In genomic region chr7:5692112-5692844, GRCh38 we compare ENCODE assay signal across 9 cellular contexts.
DNase-seq lines count a peak whose midpoint lies in the region; TF ChIP-seq lines count a peak whose summit lies in the region.
"Had no signal": no experiment of that assay in that cellular context is flagged by ENCODE, and none has a peak within 500 bp of the region (broad histone marks: within the 10 kb centered on the region; RNA-seq: fewer than 3 reads in every experiment).

No MANE protein-coding gene starts in this region.

- 6 to 13% methylated on average over 14 of the region's 14 CpGs for WGBS in lower leg skin, 2 donors
- WGBS in testis, 2 donors, result 17 to 29% methylated on average over 14 of the region's 14 CpGs

- no peaks in the 10 kb centered on the region for H3K9me3 ChIP-seq in testis

- intact Hi-C loops in lower leg skin (cut with DNase I; ENCODE audit: low total_unique reads) (no loop called here), testis (cut with DNase I; ENCODE audit: low total_unique reads) (no loop called here)

- H3K27me3 ChIP-seq in testis, result no peaks in the 10 kb centered on the region

- H3K4me1 ChIP-seq in testis, result peaks cover 71% of the 10 kb centered on the region

- H3K4me3 ChIP-seq in lower leg skin (ENCODE audit: low read depth, poor library complexity, severe bottlenecking) (no peak overlapping the region), testis (no peak overlapping the region)
- H3K4me3 ChIP-seq: K562 had no signal

- in situ Hi-C loops in Caki2 (cut with HindIII; ENCODE audit: low pct_unique_long_range_greater_than_20kb, low sequenced_read_pairs), result no loop called here

- DNase-seq in Caki2 (ENCODE audit: low read depth) (peak; percentile 53), NCI-H446 treated with DMSO at 0.1 percent for 48 hours (lab: John Stamatoyannopoulos, UW) (peak; percentile 63), cerebellum (ENCODE audit: low spot score) (peak; percentile 48), lower leg skin (ENCODE audit: low spot score in 2 of 2) (peak; percentile 92 to 95), testis (peak; percentile 87), AML-193 (lab: John Stamatoyannopoulos, UW) (no peak), UCSD-AML1 (lab: John Stamatoyannopoulos, UW; ENCODE audit: unreplicated experiment) (no peak)
- DNase-seq in central memory CD4-positive, alpha-beta T cell, result no peak

- TF ChIP-seq CTCF in lower leg skin (IDR thresholded peaks at IDR 0.05), result no peak
- TF ChIP-seq CTCF in testis (IDR thresholded peaks at IDR 0.05), result no peak

- TF ChIP-seq POLR2A in lower leg skin (IDR thresholded peaks at IDR 0.05) (no peak), testis (IDR thresholded peaks at IDR 0.05) (no peak)

- H3K27ac ChIP-seq in testis, result peak overlapping the region; percentile 79 to 81

- no peaks in the 10 kb centered on the region for H3K36me3 ChIP-seq in testis (ENCODE audit: low read depth, missing control alignments)

Comparison
In these comparisons a context has a peak if more than half of its experiments do, and no peak if none do; other contexts are left out.
1. DNase-seq: peak in Caki2 (single experiment), NCI-H446 treated with DMSO at 0.1 percent for 48 hours (single experiment), cerebellum (single experiment), lower leg skin (2 of 2) and testis (single experiment); none in AML-193 (0 of 2), UCSD-AML1 (single experiment) and central memory CD4-positive, alpha-beta T cell (single experiment).